20 cellular contexts compared by ENCODE assay signal in the genomic region with DNA sequence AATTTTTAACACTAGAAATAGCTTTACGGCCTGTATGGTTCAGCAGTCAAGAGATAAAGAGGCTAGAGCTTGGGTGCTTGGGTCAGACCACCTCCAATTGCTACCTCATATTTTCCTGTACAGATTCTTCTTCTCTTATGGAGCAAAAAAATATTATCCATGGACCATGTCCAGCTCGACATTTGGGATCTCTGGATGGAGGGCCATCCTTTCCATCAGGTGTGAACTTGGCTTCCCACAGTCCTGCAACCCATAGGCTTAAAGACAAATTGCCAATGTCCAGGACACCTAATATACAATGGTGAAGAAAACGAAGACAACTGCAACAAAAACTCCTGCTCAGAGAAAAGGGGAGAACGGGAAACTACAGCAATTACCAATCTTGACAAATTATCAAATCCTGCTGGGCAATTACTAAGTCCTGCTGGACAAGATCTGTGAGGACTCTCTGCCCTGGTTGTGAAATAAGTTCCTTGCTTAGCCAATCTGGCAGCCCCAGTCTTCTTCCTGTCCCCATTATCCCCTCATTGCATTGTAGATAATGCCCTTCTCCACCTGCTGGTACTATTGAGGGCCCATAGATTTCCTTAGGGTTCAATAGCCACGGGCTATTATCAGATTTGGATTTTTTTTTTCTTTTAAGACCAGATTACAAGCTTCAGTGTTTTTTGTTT. TPM values are rescaled to one million over a fixed set of nuclear protein-coding genes. Genes with fewer than 3 reads are reported as not detected.
DNase-seq lines count a peak whose midpoint lies in the region; ATAC-seq, FAIRE-seq and TF ChIP-seq lines count a peak whose summit lies in the region.
"Had no signal": no experiment of that assay in that cellular context is flagged by ENCODE, and none has a peak within 500 bp of the region (broad histone marks: within the 10 kb centered on the region; RNA-seq: fewer than 3 reads in every experiment).

No MANE protein-coding gene starts in this region.

- no peak overlapping the region for H3K27ac ChIP-seq in HepG2 (ENCODE audit: extremely low read length, insufficient read depth, low read length)
- H3K27ac ChIP-seq in aorta (ENCODE audit: low read depth in 1 of 2, low read length in 2 of 2), result no peak overlapping the region
- H3K27ac ChIP-seq: SK-N-MC had no signal

- in situ Hi-C loops in HepG2 (cut with HindIII; ENCODE audit: extremely low pct_ligation_motif_present, low pct_unique_long_range_greater_than_20kb), result no loop called here

- POLR2A ChIA-PET in HepG2 (lab: Yijun Ruan, JAX) (no interaction called here), T-cell (lab: Charles Lee) (no interaction called here)

- H3K36me3 Mint-ChIP-seq in activated naive CD4-positive, alpha-beta T cell treated with anti-CD3 and anti-CD28 coated beads for 36 hours (ENCODE audit: low read depth), result no peaks in the 10 kb centered on the region
- H3K36me3 Mint-ChIP-seq in T-cell, result no peaks in the 10 kb centered on the region

- CTCF ChIA-PET in HepG2 (lab: Yijun Ruan, JAX; ENCODE audit: low intra/inter-chr PET ratio, low total read pairs), result no interaction called here
- CTCF ChIA-PET in activated naive CD4-positive, alpha-beta T cell treated with anti-CD3 and anti-CD28 coated beads for 36 hours (lab: Charles Lee), result interaction anchor here (0.7 to 1.4 kb wide), 2 partner anchors 25 to 156 kb away, joined by 4 to 6 read pairs; no protein-coding TSS in a partner anchor
- CTCF ChIA-PET in T-cell (lab: Charles Lee), result no interaction called here

- no peak overlapping the region for H3K9ac ChIP-seq in HepG2 (ENCODE audit: insufficient read depth, low read depth, low read length)

- peak overlapping the region; percentile 13; the same call in 1 of the 2 replicates for H3K4me2 ChIP-seq in HepG2 (ENCODE audit: low read depth, low read length)

- DNase-seq in NCI-H82 (lab: John Stamatoyannopoulos, UW) (peak; percentile 16), NCI-H82 treated with DMSO at 0.1 percent for 48 hours (lab: John Stamatoyannopoulos, UW; ENCODE audit: unreplicated experiment) (no peak), epithelial cell of esophagus (ENCODE audit: low read depth) (peak; percentile 20), HepG2 (ENCODE audit: low spot score) (no peak), aorta (no peak), T-cell (no peak)
- DNase-seq in activated naive CD4-positive, alpha-beta T cell treated with anti-CD3 and anti-CD28 coated beads for 36 hours, result no peak
- DNase-seq: 8988T, ACHN, Calu3, DND-41, KBM-7, MV-4-11, NCI-H1105, NCI-H1436 treated with DMSO at 0.1 percent for 48 hours, NCI-H2029, SIG-M5 had no signal

- H3K36me3 ChIP-seq in HepG2 (replicated peaks in 1 of 2; ENCODE audit: control insufficient read depth in 1 of 2, insufficient read depth in 2 of 2, low read length in 2 of 2) (no peaks in the 10 kb centered on the region), aorta (ENCODE audit: control insufficient read depth in 1 of 2, insufficient read depth in 2 of 2, low read length in 1 of 2) (no peaks in the 10 kb centered on the region)

- BruUV-seq in HepG2 (replicated peaks; lab: Mats Ljungman, UMichigan), result no TSS peak

- peak; percentile 57 for ATAC-seq in HepG2
- no peak for ATAC-seq in aorta (ENCODE audit: low FRiP score)
- no peak for ATAC-seq in T-cell (replicated peaks in 1 of 4)

- no peak for TF ChIP-seq CTCF in epithelial cell of esophagus (IDR thresholded peaks at IDR 0.05; ENCODE audit: insufficient read depth, low read depth, low read length, missing control alignments)
- TF ChIP-seq CTCF in HepG2 (CRISPR knock-in tag; IDR thresholded peaks at IDR 0.05), result no peak

- H3K4me1 ChIP-seq in HepG2 (ENCODE audit: insufficient read depth, low read length) (peaks cover 34% of the 10 kb centered on the region), aorta (ENCODE audit: control insufficient read depth in 1 of 2, insufficient read depth in 2 of 2, low read length in 2 of 2) (no peaks in the 10 kb centered on the region)

- no peak overlapping the region for H3K27ac Mint-ChIP-seq in activated naive CD4-positive, alpha-beta T cell treated with anti-CD3 and anti-CD28 coated beads for 36 hours
- no peak overlapping the region for H3K27ac Mint-ChIP-seq in T-cell

- no peaks in the 10 kb centered on the region for H3K79me2 ChIP-seq in HepG2 (ENCODE audit: insufficient read depth, low read length)

- H3K27me3 Mint-ChIP-seq in activated naive CD4-positive, alpha-beta T cell treated with anti-CD3 and anti-CD28 coated beads for 36 hours (ENCODE audit: low read depth), result peaks cover 2% of the 10 kb centered on the region
- H3K27me3 Mint-ChIP-seq in T-cell, result no peaks in the 10 kb centered on the region

- H3K4me3 Mint-ChIP-seq in activated naive CD4-positive, alpha-beta T cell treated with anti-CD3 and anti-CD28 coated beads for 36 hours, result no peak overlapping the region
- H3K4me3 Mint-ChIP-seq in T-cell, result no peak overlapping the region

- TF ChIP-seq POLR2A in HepG2 (IDR thresholded peaks at IDR 0.05; ENCODE audit: insufficient read depth in 1 of 2, low read depth in 2 of 2, low read length in 2 of 2), result no peak

- H3K9me3 ChIP-seq in HepG2 (ENCODE audit: low read length) (no peaks in the 10 kb centered on the region), aorta (ENCODE audit: control insufficient read depth, low read length) (no peaks in the 10 kb centered on the region)

- H3K4me3 ChIP-seq in epithelial cell of esophagus (ENCODE audit: low read length) (no peak overlapping the region), HepG2 (replicated peaks in 1 of 3; ENCODE audit: insufficient read depth in 1 of 3, low read depth in 2 of 3, low read length in 3 of 3) (no peak overlapping the region), aorta (ENCODE audit: low read length in 2 of 2) (no peak overlapping the region)
- H3K4me3 ChIP-seq: SK-N-MC had no signal

- no peaks in the 10 kb centered on the region for H4K20me1 ChIP-seq in HepG2 (ENCODE audit: insufficient read depth, low read length)

- TF ChIP-seq EP300 in HepG2 (IDR thresholded peaks at IDR 0.05; ENCODE audit: low read depth in 2 of 2, low read length in 2 of 2) (no peak), HepG2 (CRISPR knock-in tag; IDR thresholded peaks at IDR 0.05; ENCODE audit: borderline replicate concordance) (no peak)

- H3K9me3 Mint-ChIP-seq in activated naive CD4-positive, alpha-beta T cell treated with anti-CD3 and anti-CD28 coated beads for 36 hours, result no peaks in the 10 kb centered on the region
- H3K9me3 Mint-ChIP-seq in T-cell, result no peaks in the 10 kb centered on the region

- WGBS in HepG2 (ENCODE audit: low lambda C conversion rate), result 6% methylated on average over 5 of the region's 5 CpGs
- 52 to 58% methylated on average over 5 of the region's 5 CpGs for WGBS in aorta, 2 donors

- H3K27me3 ChIP-seq in HepG2 (ENCODE audit: control insufficient read depth in 1 of 2, insufficient read depth in 2 of 2, low read length in 2 of 2), result no peaks in the 10 kb centered on the region
- no peaks in the 10 kb centered on the region for H3K27me3 ChIP-seq in aorta (ENCODE audit: control insufficient read depth in 1 of 2, insufficient read depth in 2 of 2, low read length in 1 of 2)

- TF ChIP-seq RAD21 in HepG2 (CRISPR knock-in tag; IDR thresholded peaks at IDR 0.05), result no peak

- H2AFZ ChIP-seq in HepG2 (ENCODE audit: low read length), result no peak overlapping the region

- intact Hi-C loops in HepG2 (cut with micrococcal nuclease; ENCODE audit: unreplicated experiment) (no loop called here), aorta (cut with DNase I) (no loop called here)
- intact Hi-C loops in activated naive CD4-positive, alpha-beta T cell treated with anti-CD3 and anti-CD28 coated beads for 36 hours (cut with micrococcal nuclease), result no loop called here

- no peak for FAIRE-seq in HepG2 (lab: Jason Lieb, UNC)
- FAIRE-seq: GM18507, H54 had no signal

- H3K4me1 Mint-ChIP-seq in activated naive CD4-positive, alpha-beta T cell treated with anti-CD3 and anti-CD28 coated beads for 36 hours (ENCODE audit: low read depth), result no peaks in the 10 kb centered on the region
- H3K4me1 Mint-ChIP-seq in T-cell, result no peaks in the 10 kb centered on the region

RNA-seq across cellular contexts. Expression of gene BRAF, which starts 42.0 kb away (rescaled TPM):
- 13.4 and 14.0 TPM in 2 replicates for total RNA-seq in HepG2 (2016; rRNA removed; fragmentation: Illumina TruSeq; extraction: Trizol)
- total RNA-seq in HepG2 (2016; cell fraction: cytosol; rRNA removed; fragmentation: Illumina TruSeq; extraction: Trizol; ENCODE audit: low read depth), result 22.5 and 25.2 TPM in 2 replicates
- total RNA-seq in HepG2 (2016; cell fraction: insoluble cytoplasmic fraction; rRNA removed; fragmentation: Illumina TruSeq; extraction: Trizol), result 12.1 and 13.9 TPM in 2 replicates
- 14.4 and 19.6 TPM in 2 replicates for total RNA-seq in HepG2 (2016; cell fraction: membrane; rRNA removed; fragmentation: Illumina TruSeq; extraction: Trizol)
- total RNA-seq in HepG2 (2016; cell fraction: nucleus; rRNA removed; fragmentation: Illumina TruSeq; extraction: Trizol), result 33.7 and 34.1 TPM in 2 replicates
- 10.1 and 12.5 TPM in 2 replicates for polyA plus RNA-seq in HepG2 (2011; rRNA removed)
- 5.2 and 8.2 TPM in 2 replicates for polyA plus RNA-seq in HepG2 (2011; cell fraction: cytosol; rRNA removed)
- polyA plus RNA-seq in HepG2 (2011; cell fraction: nucleus; rRNA removed), result 11.9 and 15.4 TPM in 2 replicates
- polyA plus RNA-seq in HepG2 (2012), result 7.5 and 9.3 TPM in 2 replicates
- polyA plus RNA-seq in HepG2 (2016; cell fraction: cytosol; fragmentation: Illumina TruSeq; extraction: Trizol; ENCODE audit: low read depth), result 2.9 and 3.9 TPM in 2 replicates
- polyA plus RNA-seq in HepG2 (2016; cell fraction: insoluble cytoplasmic fraction; fragmentation: Illumina TruSeq; extraction: Trizol; ENCODE audit: low read depth), result 7.0 and 8.0 TPM in 2 replicates
- polyA plus RNA-seq in HepG2 (2016; cell fraction: membrane; fragmentation: Illumina TruSeq; extraction: Trizol; ENCODE audit: low read depth), result 4.3 and 6.0 TPM in 2 replicates
- 12.8 and 14.4 TPM in 2 replicates for polyA plus RNA-seq in HepG2 (2016; cell fraction: nucleus; fragmentation: Illumina TruSeq; extraction: Trizol; ENCODE audit: insufficient read depth, low read depth)
- polyA minus RNA-seq in HepG2 (2011; rRNA and poly(A)+ RNA removed; ENCODE audit: low replicate concordance), result 23.3 and 34.0 TPM in 2 replicates
- polyA minus RNA-seq in HepG2 (2011; cell fraction: cytosol; rRNA and poly(A)+ RNA removed), result 20.0 and 26.5 TPM in 2 replicates
- polyA minus RNA-seq in HepG2 (2011; cell fraction: nucleus; rRNA and poly(A)+ RNA removed), result 109 and 113 TPM in 2 replicates
- total RNA-seq in aorta, result 10 to 100 TPM; 53.5 to 55.5 TPM
- 1 to 10 TPM; 4.1 to 6.3 TPM for polyA plus RNA-seq in aorta
- 10 to 100 TPM; 24.6 to 28.6 TPM for total RNA-seq in activated naive CD4-positive, alpha-beta T cell treated with anti-CD3 and anti-CD28 coated beads for 36 hours
- 10 to 100 TPM; 39.3 to 65.1 (median 42.2) TPM for total RNA-seq in T-cell

RNA-seq across cellular contexts. Expression of gene MRPS33, which starts 48.1 kb away (rescaled TPM):
- 91.0 and 120 TPM in 2 replicates for total RNA-seq in HepG2 (2016; rRNA removed; fragmentation: Illumina TruSeq; extraction: Trizol)
- 60.7 and 64.6 TPM in 2 replicates for total RNA-seq in HepG2 (2016; cell fraction: cytosol; rRNA removed; fragmentation: Illumina TruSeq; extraction: Trizol; ENCODE audit: low read depth)
- 100 and 135 TPM in 2 replicates for total RNA-seq in HepG2 (2016; cell fraction: insoluble cytoplasmic fraction; rRNA removed; fragmentation: Illumina TruSeq; extraction: Trizol)
- 79.6 and 82.5 TPM in 2 replicates for total RNA-seq in HepG2 (2016; cell fraction: membrane; rRNA removed; fragmentation: Illumina TruSeq; extraction: Trizol)
- total RNA-seq in HepG2 (2016; cell fraction: nucleus; rRNA removed; fragmentation: Illumina TruSeq; extraction: Trizol), result 33.2 and 36.3 TPM in 2 replicates
- 38.3 and 50.9 TPM in 2 replicates for polyA plus RNA-seq in HepG2 (2011; rRNA removed)
- 17.9 and 20.1 TPM in 2 replicates for polyA plus RNA-seq in HepG2 (2011; cell fraction: cytosol; rRNA removed)
- polyA plus RNA-seq in HepG2 (2011; cell fraction: nucleus; rRNA removed), result 5.7 and 6.9 TPM in 2 replicates
- 78.8 and 104 TPM in 2 replicates for polyA plus RNA-seq in HepG2 (2012)
- polyA plus RNA-seq in HepG2 (2016; cell fraction: cytosol; fragmentation: Illumina TruSeq; extraction: Trizol; ENCODE audit: low read depth), result 77.6 and 83.1 TPM in 2 replicates
- polyA plus RNA-seq in HepG2 (2016; cell fraction: insoluble cytoplasmic fraction; fragmentation: Illumina TruSeq; extraction: Trizol; ENCODE audit: low read depth), result 127 and 141 TPM in 2 replicates
- 82.8 and 92.8 TPM in 2 replicates for polyA plus RNA-seq in HepG2 (2016; cell fraction: membrane; fragmentation: Illumina TruSeq; extraction: Trizol; ENCODE audit: low read depth)
- polyA plus RNA-seq in HepG2 (2016; cell fraction: nucleus; fragmentation: Illumina TruSeq; extraction: Trizol; ENCODE audit: insufficient read depth, low read depth), result 56.1 and 57.3 TPM in 2 replicates
- polyA minus RNA-seq in HepG2 (2011; rRNA and poly(A)+ RNA removed; ENCODE audit: low replicate concordance), result 10.4 and 14.1 TPM in 2 replicates
- 12.2 and 13.7 TPM in 2 replicates for polyA minus RNA-seq in HepG2 (2011; cell fraction: cytosol; rRNA and poly(A)+ RNA removed)
- 4.6 and 13.4 TPM in 2 replicates for polyA minus RNA-seq in HepG2 (2011; cell fraction: nucleus; rRNA and poly(A)+ RNA removed)
- total RNA-seq in aorta, result 10 to 100 TPM; 21.0 to 23.4 TPM
- 10 to 100 TPM; 36.8 to 72.5 TPM for polyA plus RNA-seq in aorta
- 100 to 1,000 TPM; 116 to 120 TPM for total RNA-seq in activated naive CD4-positive, alpha-beta T cell treated with anti-CD3 and anti-CD28 coated beads for 36 hours
- 10 to 100 TPM; 24.2 to 45.5 (median 38.6) TPM for total RNA-seq in T-cell

Comparison
In these comparisons a context has a peak if more than half of its experiments do, and no peak if none do; other contexts are left out.
1. DNase-seq: peak in NCI-H82 (single experiment) and epithelial cell of esophagus (single experiment); none in NCI-H82 treated with DMSO at 0.1 percent for 48 hours (single experiment), HepG2 (single experiment), aorta (0 of 2), activated naive CD4-positive, alpha-beta T cell treated with anti-CD3 and anti-CD28 coated beads for 36 hours (single experiment) and T-cell (0 of 34).